In the genomic region with DNA sequence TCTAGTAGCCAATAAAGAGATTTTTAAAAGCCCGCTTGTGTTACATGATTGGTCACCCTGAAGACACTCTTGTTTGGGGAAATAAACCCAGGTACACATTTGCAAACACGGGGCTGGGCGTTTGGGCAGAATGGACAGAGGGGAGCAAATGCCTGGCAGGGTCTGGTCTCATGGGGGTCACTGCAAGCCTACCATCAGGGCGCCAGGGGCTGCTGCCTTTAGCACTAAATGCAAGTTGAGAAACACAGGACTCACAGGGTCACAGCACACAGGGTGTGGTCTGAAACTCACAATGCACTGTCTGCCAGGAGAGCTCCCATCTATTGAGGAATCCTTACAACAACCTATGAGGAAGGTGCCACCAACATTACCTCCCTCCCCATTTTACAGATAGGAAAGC, we compare ENCODE assay signal across 23 cellular contexts.
DNase-seq lines count a peak whose midpoint lies in the region; ATAC-seq and TF ChIP-seq lines count a peak whose summit lies in the region.
"Had no signal": no experiment of that assay in that cellular context is flagged by ENCODE, and none has a peak within 500 bp of the region (broad histone marks: within the 10 kb centered on the region; RNA-seq: fewer than 3 reads in every experiment).

No MANE protein-coding gene starts in this region.

- no peak overlapping the region for H3K4ac ChIP-seq in neuronal stem cell (ENCODE audit: low read length)

- no peak overlapping the region for H3K4me2 ChIP-seq in neuronal stem cell (ENCODE audit: insufficient read depth, low read length, poor library complexity, severe bottlenecking)
- H3K4me2 ChIP-seq: neural progenitor cell had no signal

- no peak overlapping the region for H3K18ac ChIP-seq in neuronal stem cell (ENCODE audit: low read length)

- no peak overlapping the region for H2BK12ac ChIP-seq in neuronal stem cell (ENCODE audit: low read length)

- no peaks in the 10 kb centered on the region for H3K79me1 ChIP-seq in neuronal stem cell (ENCODE audit: low read depth, low read length)

- H4K91ac ChIP-seq in neuronal stem cell (ENCODE audit: low read depth, low read length, poor library complexity): no peak overlapping the region

- POLR2A ChIA-PET in RWPE1 (lab: Yijun Ruan, JAX; ENCODE audit: low non-redundant PET): no interaction called here

- H2BK5ac ChIP-seq in neuronal stem cell (ENCODE audit: low read length): no peak overlapping the region

- peaks cover 11% of the 10 kb centered on the region for H3K36me3 Mint-ChIP-seq in activated T-helper 1 cell treated with anti-CD3 and anti-CD28 coated beads, Interleukin-12 subunit alpha, Interleukin-12 subunit beta, Interleukin-2, Interleukin-4 antibody, amounts not matched to agents 30 ng/mL and 10 ng/mL and 1 ng/mL, durations not matched to agents 14 hours and 24 hours and 36 hours (ENCODE audit: low read depth)

- peak overlapping the region; percentile 55; the same call in 1 of the 2 replicates for H3K27ac ChIP-seq in RWPE1
- peak overlapping the region in 3 of 4 donors; percentile 50 to 68 (median 59) for H3K27ac ChIP-seq in esophagus squamous epithelium
- no peak overlapping the region for H3K27ac ChIP-seq in neuronal stem cell (replicated peaks; ENCODE audit: low read length)
- peak overlapping the region in 2 of 3 donors; percentile 15 to 32 for H3K27ac ChIP-seq in thyroid gland
- H3K27ac ChIP-seq: neural progenitor cell, psoas muscle, WERI-Rb-1 had no signal

- intact Hi-C loops in esophagus squamous epithelium (cut with DNase I) (no loop called here), thyroid gland (cut with DNase I) (no loop called here)
- intact Hi-C loops in activated T-helper 1 cell treated with anti-CD3 and anti-CD28 coated beads, Interleukin-12 subunit alpha, Interleukin-12 subunit beta, Interleukin-2, Interleukin-4 antibody, amounts not matched to agents 30 ng/mL and 10 ng/mL and 1 ng/mL, durations not matched to agents 14 hours and 24 hours and 36 hours (cut with micrococcal nuclease): no loop called here

- CTCF ChIA-PET in RWPE1 (lab: Yijun Ruan, JAX): no interaction called here

- no peaks in the 10 kb centered on the region for H3K4me1 Mint-ChIP-seq in activated T-helper 1 cell treated with anti-CD3 and anti-CD28 coated beads, Interleukin-12 subunit alpha, Interleukin-12 subunit beta, Interleukin-2, Interleukin-4 antibody, amounts not matched to agents 30 ng/mL and 10 ng/mL and 1 ng/mL, durations not matched to agents 14 hours and 24 hours and 36 hours (ENCODE audit: low read depth)

- H3K23ac ChIP-seq in neuronal stem cell (ENCODE audit: low read depth, low read length, poor library complexity): peak overlapping the region; percentile 20

- H3K27ac Mint-ChIP-seq in activated T-helper 1 cell treated with anti-CD3 and anti-CD28 coated beads, Interleukin-12 subunit alpha, Interleukin-12 subunit beta, Interleukin-2, Interleukin-4 antibody, amounts not matched to agents 30 ng/mL and 10 ng/mL and 1 ng/mL, durations not matched to agents 14 hours and 24 hours and 36 hours: no peak overlapping the region
- H3K27ac Mint-ChIP-seq: activated CD4-positive, alpha-beta T cell treated with anti-CD3 and anti-CD28 coated beads, Interleukin-2, amount 10 ng/mL, durations not matched to agents 7 days and 5 days; activated naive CD4-positive, alpha-beta T cell treated with anti-CD3 and anti-CD28 coated beads, Interleukin-2, amount 50 U/mL, for 72 hours; CD4-positive, alpha-beta T cell; IgD-negative memory B cell; neural progenitor cell; stimulated activated naive CD8-positive, alpha-beta T cell treated with anti-CD3 and anti-CD28 coated beads, Interleukin-15, amount 100 ng/mL, for 72 hours; T-helper 2 cell treated with Interferon-gamma antibody and Interleukin-4, amounts not matched to agents 5 μg/mL and 100 μg/mL, for 36 hours had no signal

- no peak overlapping the region for H3K14ac ChIP-seq in neuronal stem cell (ENCODE audit: low read length)

- H3K4me1 ChIP-seq in esophagus squamous epithelium: peaks cover 2 to 39% (median 18%) of the 10 kb centered on the region in 3 donors
- peaks cover 2% of the 10 kb centered on the region in 2 donors for H3K4me1 ChIP-seq in neuronal stem cell (ENCODE audit: control insufficient read depth in 2 of 2, insufficient read depth in 1 of 2, low read depth in 1 of 2, low read length in 2 of 2)
- peaks cover 14 to 35% of the 10 kb centered on the region in 2 donors for H3K4me1 ChIP-seq in thyroid gland
- H3K4me1 ChIP-seq: neural progenitor cell, psoas muscle had no signal

- H3K9ac ChIP-seq in neuronal stem cell (ENCODE audit: low read depth, low read length, poor library complexity): no peak overlapping the region
- H3K9ac ChIP-seq: neural progenitor cell, SK-N-SH had no signal

- H2BK120ac ChIP-seq in neuronal stem cell (ENCODE audit: low read depth, low read length): no peak overlapping the region

- H3K36me3 ChIP-seq in esophagus squamous epithelium (peaks cover 0 to 17% (median 0%) of the 10 kb centered on the region in 3 donors), neuronal stem cell (replicated peaks in 1 of 2; ENCODE audit: control insufficient read depth in 2 of 2, insufficient read depth in 2 of 2, low read length in 2 of 2) (peaks cover 0 to 2% of the 10 kb centered on the region in 2 donors), thyroid gland (no peaks in the 10 kb centered on the region)
- H3K36me3 ChIP-seq: neural progenitor cell, WERI-Rb-1 had no signal

- WGBS in esophagus squamous epithelium, 2 donors: 89 to 95% methylated on average over 3 to 4 of the region's 4 CpGs
- WGBS in neuronal stem cell (ENCODE audit: extremely low coverage in 2 of 2, insufficient read length in 2 of 2, insufficient replicate concordance in 1 of 2), 2 donors: no CpG with 5 or more reads among the region's 4 CpGs
- 93 to 95% methylated on average over 4 of the region's 4 CpGs for WGBS in thyroid gland, 2 donors

- peaks cover 8% of the 10 kb centered on the region for H3K9me3 Mint-ChIP-seq in activated T-helper 1 cell treated with anti-CD3 and anti-CD28 coated beads, Interleukin-12 subunit alpha, Interleukin-12 subunit beta, Interleukin-2, Interleukin-4 antibody, amounts not matched to agents 30 ng/mL and 10 ng/mL and 1 ng/mL, durations not matched to agents 14 hours and 24 hours and 36 hours

- no peak for ATAC-seq in GM21360 (IDR thresholded peaks at IDR 0.05; ENCODE audit: unreplicated experiment)
- ATAC-seq in GM18517 (IDR thresholded peaks at IDR 0.05; ENCODE audit: unreplicated experiment): no peak
- ATAC-seq: activated naive CD4-positive, alpha-beta T cell treated with anti-CD3 and anti-CD28 coated beads, Interleukin-2, amount 50 U/mL, for 72 hours; stimulated activated naive CD8-positive, alpha-beta T cell treated with anti-CD3 and anti-CD28 coated beads, Interleukin-15, amount 100 ng/mL, for 72 hours had no signal

- H4K8ac ChIP-seq in neuronal stem cell (ENCODE audit: low read depth, low read length): no peak overlapping the region

- H3K27me3 Mint-ChIP-seq in activated T-helper 1 cell treated with anti-CD3 and anti-CD28 coated beads, Interleukin-12 subunit alpha, Interleukin-12 subunit beta, Interleukin-2, Interleukin-4 antibody, amounts not matched to agents 30 ng/mL and 10 ng/mL and 1 ng/mL, durations not matched to agents 14 hours and 24 hours and 36 hours (ENCODE audit: insufficient read depth): no peaks in the 10 kb centered on the region
- H3K27me3 Mint-ChIP-seq: activated CD4-positive, alpha-beta T cell treated with anti-CD3 and anti-CD28 coated beads, Interleukin-2, amount 10 ng/mL, durations not matched to agents 7 days and 5 days; CD4-positive, alpha-beta T cell; IgD-negative memory B cell; stimulated activated naive CD8-positive, alpha-beta T cell treated with anti-CD3 and anti-CD28 coated beads, Interleukin-15, amount 100 ng/mL, for 72 hours had no signal

- H3K4me3 Mint-ChIP-seq in activated T-helper 1 cell treated with anti-CD3 and anti-CD28 coated beads, Interleukin-12 subunit alpha, Interleukin-12 subunit beta, Interleukin-2, Interleukin-4 antibody, amounts not matched to agents 30 ng/mL and 10 ng/mL and 1 ng/mL, durations not matched to agents 14 hours and 24 hours and 36 hours: no peak overlapping the region
- H3K4me3 Mint-ChIP-seq: activated CD4-positive, alpha-beta T cell treated with anti-CD3 and anti-CD28 coated beads, Interleukin-2, amount 10 ng/mL, durations not matched to agents 7 days and 5 days; CD4-positive, alpha-beta T cell; neural progenitor cell; stimulated activated naive CD8-positive, alpha-beta T cell treated with anti-CD3 and anti-CD28 coated beads, Interleukin-15, amount 100 ng/mL, for 72 hours; T-helper 2 cell treated with Interferon-gamma antibody and Interleukin-4, amounts not matched to agents 5 μg/mL and 100 μg/mL, for 36 hours had no signal

- no peak overlapping the region for H3K4me3 ChIP-seq in esophagus squamous epithelium
- no peak overlapping the region for H3K4me3 ChIP-seq in neuronal stem cell (ENCODE audit: low read length in 2 of 2)
- no peak overlapping the region for H3K4me3 ChIP-seq in thyroid gland (replicated peaks in 1 of 3)
- H3K4me3 ChIP-seq: neural progenitor cell, psoas muscle had no signal

- TF ChIP-seq POLR2A in esophagus squamous epithelium (IDR thresholded peaks at IDR 0.05) (no peak), thyroid gland (IDR thresholded peaks at IDR 0.05) (no peak)

- no peak overlapping the region for H2AK5ac ChIP-seq in neuronal stem cell (ENCODE audit: low read depth, low read length)

- H2AFZ ChIP-seq in neuronal stem cell (ENCODE audit: low read length): no peak overlapping the region
- H2AFZ ChIP-seq: neural progenitor cell had no signal

- H3K27me3 ChIP-seq in esophagus squamous epithelium (no peaks in the 10 kb centered on the region), neuronal stem cell (ENCODE audit: control insufficient read depth in 3 of 3, insufficient read depth in 3 of 3, low read depth in 1 of 3, low read length in 3 of 3) (no peaks in the 10 kb centered on the region), thyroid gland (no peaks in the 10 kb centered on the region)
- H3K27me3 ChIP-seq: neural progenitor cell had no signal

- H2BK15ac ChIP-seq in neuronal stem cell (ENCODE audit: low read length): no peak overlapping the region

- TF ChIP-seq CTCF in RWPE1 (conservative IDR thresholded peaks at IDR 0.05; ENCODE audit: low read depth) (no peak), esophagus squamous epithelium (IDR thresholded peaks at IDR 0.05) (no peak), thyroid gland (IDR thresholded peaks at IDR 0.05) (no peak)

- DNase-seq in RWPE1 (ENCODE audit: low spot score) (no peak), esophagus squamous epithelium (lab: John Stamatoyannopoulos, UW) (no peak), neuronal stem cell (ENCODE audit: low spot score) (no peak), thyroid gland (no peak), NOMO-1 treated with dmso at 0.1 percent for 144 hours (lab: John Stamatoyannopoulos, UW; ENCODE audit: unreplicated experiment) (no peak)
- DNase-seq in activated T-helper 1 cell treated with anti-CD3 and anti-CD28 coated beads, Interleukin-12 subunit alpha, Interleukin-12 subunit beta, Interleukin-2, Interleukin-4 antibody, amounts not matched to agents 30 ng/mL and 10 ng/mL and 1 ng/mL, durations not matched to agents 14 hours and 24 hours and 36 hours (ENCODE audit: low spot score): no peak
- DNase-seq: activated CD4-positive, alpha-beta T cell treated with anti-CD3 and anti-CD28 coated beads, Interleukin-2, amount 10 ng/mL, durations not matched to agents 7 days and 5 days; CD4-positive, alpha-beta T cell; DMS153; left colon; NCI-H1105 treated with DMSO at 0.1 percent for 48 hours; NCI-H2107; SK-N-SH; stimulated activated CD4-positive, alpha-beta T cell treated with anti-CD3 and anti-CD28 coated beads, Interleukin-4, amount 100 ng/mL, for 4 hours; stimulated activated naive CD8-positive, alpha-beta T cell treated with anti-CD3 and anti-CD28 coated beads, Interleukin-15, amount 100 ng/mL, for 72 hours; WERI-Rb-1 had no signal

- H3K9me3 ChIP-seq in esophagus squamous epithelium (no peaks in the 10 kb centered on the region), neuronal stem cell (replicated peaks in 1 of 2; ENCODE audit: control insufficient read depth in 2 of 2, insufficient read depth in 1 of 2, low read depth in 1 of 2, low read length in 2 of 2) (peaks cover 2 to 7% of the 10 kb centered on the region in 2 donors), thyroid gland (no peaks in the 10 kb centered on the region)
- H3K9me3 ChIP-seq: SK-N-SH had no signal
